ENCODE assay signal across 8 cellular contexts in genomic region chr12:75488553-75488952, GRCh38. TPM values are rescaled to one million over a fixed set of nuclear protein-coding genes. Genes with fewer than 3 reads are reported as not detected.
DNase-seq lines count a peak whose midpoint lies in the region; ATAC-seq lines count a peak whose summit lies in the region.

No MANE protein-coding gene starts in this region.

- peaks cover 43% of the 10 kb centered on the region for H3K36me3 Mint-ChIP-seq in activated CD8-positive, alpha-beta memory T cell treated with anti-CD3 and anti-CD28 coated beads, Interleukin-2, amount 10 ng/mL, durations not matched to agents 7 days and 5 days

- no peak overlapping the region for H3K27ac Mint-ChIP-seq in activated CD8-positive, alpha-beta memory T cell treated with anti-CD3 and anti-CD28 coated beads, Interleukin-2, amount 10 ng/mL, durations not matched to agents 7 days and 5 days

- no peaks in the 10 kb centered on the region for H3K27me3 Mint-ChIP-seq in activated CD8-positive, alpha-beta memory T cell treated with anti-CD3 and anti-CD28 coated beads, Interleukin-2, amount 10 ng/mL, durations not matched to agents 7 days and 5 days

- H3K4me3 Mint-ChIP-seq in activated CD8-positive, alpha-beta memory T cell treated with anti-CD3 and anti-CD28 coated beads, Interleukin-2, amount 10 ng/mL, durations not matched to agents 7 days and 5 days, result no peak overlapping the region

- H3K9me3 Mint-ChIP-seq in activated CD8-positive, alpha-beta memory T cell treated with anti-CD3 and anti-CD28 coated beads, Interleukin-2, amount 10 ng/mL, durations not matched to agents 7 days and 5 days (ENCODE audit: low read depth), result no peaks in the 10 kb centered on the region

- intact Hi-C loops in posterior vena cava (cut with DNase I), result loop anchor here in 1 of 2 donors (10.0 kb wide), 2 partner anchors 94 to 154 kb away; partner anchors contain the start of genes CAPS2, GLIPR1L1 and GLIPR1L2

- peaks cover 56% of the 10 kb centered on the region for H3K4me1 Mint-ChIP-seq in activated CD8-positive, alpha-beta memory T cell treated with anti-CD3 and anti-CD28 coated beads, Interleukin-2, amount 10 ng/mL, durations not matched to agents 7 days and 5 days

- peak; percentile 52 for DNase-seq in activated CD8-positive, alpha-beta memory T cell treated with anti-CD3 and anti-CD28 coated beads, Interleukin-2, amount 10 ng/mL, durations not matched to agents 7 days and 5 days
- DNase-seq in activated CD8-positive, alpha-beta memory T cell treated with anti-CD3 and anti-CD28 coated beads for 24 hours, result no peak
- peak; percentile 14 for DNase-seq in UCSD-AML1 (lab: John Stamatoyannopoulos, UW; ENCODE audit: unreplicated experiment)
- DNase-seq in islet precursor cell, result peak; percentile 68
- DNase-seq in 8988T, result no peak
- DNase-seq in stimulated activated CD4-positive, alpha-beta T cell treated with anti-CD3 and anti-CD28 coated beads, Interleukin-4, amount 100 ng/mL, for 1 hour, result no peak
- DNase-seq in posterior vena cava (ENCODE audit: low spot score), result no peak

- CTCF ChIA-PET in activated CD8-positive, alpha-beta memory T cell treated with anti-CD3 and anti-CD28 coated beads, Interleukin-2, amount 10 ng/mL, durations not matched to agents 7 days and 5 days (lab: Charles Lee), result interaction anchor here (1.0 to 6.6 kb wide), 5 partner anchors 8 to 157 kb away, joined by 3 to 51 read pairs (median 4); partner anchors contain the start of gene KRR1

- ATAC-seq in activated CD8-positive, alpha-beta memory T cell treated with anti-CD3 and anti-CD28 coated beads, Interleukin-2, amount 10 ng/mL, durations not matched to agents 7 days and 5 days, result peak; percentile 35
- ATAC-seq in HG03045 (IDR thresholded peaks at IDR 0.05; ENCODE audit: unreplicated experiment), result peak; percentile 53

RNA-seq across cellular contexts. Expression of gene GLIPR1, which starts 8.0 kb away (rescaled TPM):
- total RNA-seq in activated CD8-positive, alpha-beta memory T cell treated with anti-CD3 and anti-CD28 coated beads, Interleukin-2, amount 10 ng/mL, durations not matched to agents 7 days and 5 days, result 10 to 100 TPM; 55.3 to 74.8 TPM
- 10 to 100 TPM; 57.2 to 68.0 TPM for total RNA-seq in posterior vena cava

RNA-seq across cellular contexts. Expression of gene KRR1, which starts 22.9 kb away (rescaled TPM):
- 10 to 100 TPM; 68.5 to 97.7 TPM for total RNA-seq in activated CD8-positive, alpha-beta memory T cell treated with anti-CD3 and anti-CD28 coated beads, Interleukin-2, amount 10 ng/mL, durations not matched to agents 7 days and 5 days
- 10 to 100 TPM; 47.6 TPM for total RNA-seq in posterior vena cava

Comparison
In these comparisons a context has a peak if more than half of its experiments do, and no peak if none do; other contexts are left out.
1. DNase-seq: peak in activated CD8-positive, alpha-beta memory T cell treated with anti-CD3 and anti-CD28 coated beads, Interleukin-2, amount 10 ng/mL, durations not matched to agents 7 days and 5 days (single experiment), UCSD-AML1 (single experiment) and islet precursor cell (single experiment); none in activated CD8-positive, alpha-beta memory T cell treated with anti-CD3 and anti-CD28 coated beads for 24 hours (single experiment), 8988T (single experiment), stimulated activated CD4-positive, alpha-beta T cell treated with anti-CD3 and anti-CD28 coated beads, Interleukin-4, amount 100 ng/mL, for 1 hour (single experiment) and posterior vena cava (single experiment).